In genomic region chrX:136376713-136377112, GRCh38 we compare ENCODE assay signal across 25 cellular contexts.
"Had no signal": no experiment of that assay in that cellular context is flagged by ENCODE, and none has a peak within 500 bp of the region (broad histone marks: within the 10 kb centered on the region; RNA-seq: fewer than 3 reads in every experiment).

No MANE protein-coding gene starts in this region.

- H3K27me3 ChIP-seq: left lung, neural progenitor cell, right lobe of liver, thyroid gland, vagina had no signal

- H3K9me3 Mint-ChIP-seq: effector memory CD8-positive, alpha-beta T cell had no signal

- H2AFZ ChIP-seq: neural progenitor cell, parathyroid adenoma had no signal

- H3K27me3 Mint-ChIP-seq: progenitor cell of endocrine pancreas had no signal

- H3K27ac ChIP-seq: esophagus squamous epithelium, heart right ventricle, left lung, neural progenitor cell, parathyroid adenoma, right lobe of liver, stomach, thyroid gland, vagina had no signal

- H3K4me1 ChIP-seq: esophagus squamous epithelium, heart right ventricle, left lung, neural progenitor cell, parathyroid adenoma, right lobe of liver, stomach, thyroid gland, vagina had no signal

- H3K4me2 ChIP-seq: neural progenitor cell had no signal

- H3K4me3 Mint-ChIP-seq: effector memory CD8-positive, alpha-beta T cell; naive thymus-derived CD4-positive, alpha-beta T cell; nephron; neural progenitor cell had no signal

- DNase-seq: effector memory CD8-positive, alpha-beta T cell; erythroblast; esophagus squamous epithelium; foreskin melanocyte; glutamatergic neuron; heart right ventricle; hippocampal formation; left cardiac atrium; left lung; mesendoderm; midbrain; naive thymus-derived CD4-positive, alpha-beta T cell; right lobe of liver; small intestine; stimulated activated CD4-positive, alpha-beta T cell treated with anti-CD3 and anti-CD28 coated beads, Interleukin-15, amount 100 ng/mL, for 24 hours; stimulated activated CD4-positive, alpha-beta T cell treated with anti-CD3 and anti-CD28 coated beads, Interleukin-2, amount 100 ng/mL, for 48 hours; stimulated activated naive CD4-positive, alpha-beta T cell; stomach; thyroid gland; trophoblast cell had no signal

- H3K36me3 Mint-ChIP-seq: naive thymus-derived CD4-positive, alpha-beta T cell; neural progenitor cell had no signal

- H3K36me3 ChIP-seq: esophagus squamous epithelium, heart right ventricle, left lung, right lobe of liver, stomach, thyroid gland, vagina had no signal

- H3K9ac ChIP-seq: neural progenitor cell, parathyroid adenoma had no signal

- H3K9me3 ChIP-seq: esophagus squamous epithelium, left lung, right lobe of liver, thyroid gland, vagina had no signal

- H3K4me1 Mint-ChIP-seq: nephron, neural progenitor cell had no signal

- H3K4me3 ChIP-seq: esophagus squamous epithelium, heart right ventricle, left lung, neural progenitor cell, right lobe of liver, stomach, thyroid gland, vagina had no signal

- H3K27ac Mint-ChIP-seq: effector memory CD8-positive, alpha-beta T cell; naive thymus-derived CD4-positive, alpha-beta T cell; nephron; neural progenitor cell; progenitor cell of endocrine pancreas had no signal

- H3K79me2 ChIP-seq: parathyroid adenoma had no signal

- ATAC-seq: effector memory CD8-positive, alpha-beta T cell; heart right ventricle; left cardiac atrium; left lung; naive thymus-derived CD4-positive, alpha-beta T cell; right lobe of liver had no signal
